In genomic region chr9:4559238-4560182, GRCh38 we compare ENCODE assay signal across 16 cellular contexts.
DNase-seq lines count a peak whose midpoint lies in the region; ATAC-seq and TF ChIP-seq lines count a peak whose summit lies in the region.
"Had no signal": no experiment of that assay in that cellular context is flagged by ENCODE, and none has a peak within 500 bp of the region (broad histone marks: within the 10 kb centered on the region; RNA-seq: fewer than 3 reads in every experiment).

No MANE protein-coding gene starts in this region.

- H3K4me1 Mint-ChIP-seq in endothelial cell (ENCODE audit: unreplicated experiment), result peaks cover 14% of the 10 kb centered on the region

- peaks cover 11 to 34% (median 22%) of the 10 kb centered on the region in 4 donors for H3K4me1 ChIP-seq in esophagus muscularis mucosa

- TF ChIP-seq CTCF in esophagus muscularis mucosa (IDR thresholded peaks at IDR 0.05) (no peak), endothelial cell (IDR thresholded peaks at IDR 0.05; ENCODE audit: unreplicated experiment) (no peak)

- H3K9me3 Mint-ChIP-seq in endothelial cell (ENCODE audit: unreplicated experiment), result no peaks in the 10 kb centered on the region
- H3K9me3 Mint-ChIP-seq: CD8-positive, alpha-beta T cell; neural progenitor cell had no signal

- no peaks in the 10 kb centered on the region for H3K9me3 ChIP-seq in esophagus muscularis mucosa

- TF ChIP-seq POLR2A in esophagus muscularis mucosa (IDR thresholded peaks at IDR 0.05; ENCODE audit: low read depth), result no peak

- no peak for DNase-seq in esophagus muscularis mucosa (ENCODE audit: extremely low spot score)
- DNase-seq in endothelial cell (ENCODE audit: low spot score), result no peak
- no peak for DNase-seq in SIG-M5 treated with dmso at 0.1 percent for 504 hours (lab: John Stamatoyannopoulos, UW; ENCODE audit: unreplicated experiment)
- DNase-seq in activated naive CD4-positive, alpha-beta T cell (lab: John Stamatoyannopoulos, UW), result no peak
- DNase-seq in NCI-H510A treated with DMSO at 0.1 percent for 48 hours (lab: John Stamatoyannopoulos, UW), result no peak
- DNase-seq: activated CD4-positive, CD25-positive, alpha-beta regulatory T cell treated with anti-CD3 and anti-CD28 coated beads, Interleukin-2, amount 50 U/mL, for 72 hours; activated effector memory CD4-positive, alpha-beta T cell treated with anti-CD3 and anti-CD28 coated beads, Interleukin-2, amount 50 U/mL, for 16 hours; caudate nucleus; CD8-positive, alpha-beta T cell; NCI-H2227 treated with DMSO at 0.1 percent for 48 hours; SHP77 treated with DMSO at 0.1 percent for 48 hours; stimulated activated CD4-positive, alpha-beta T cell treated with anti-CD3 and anti-CD28 coated beads, Interleukin-1b, Interleukin-23, amount 100 ng/mL, for 48 hours had no signal

- no peak overlapping the region for H3K4me3 Mint-ChIP-seq in endothelial cell (ENCODE audit: unreplicated experiment)
- H3K4me3 Mint-ChIP-seq: CD8-positive, alpha-beta T cell; neural progenitor cell had no signal

- H3K4me3 ChIP-seq in esophagus muscularis mucosa, result no peak overlapping the region
- H3K4me3 ChIP-seq: neural progenitor cell had no signal

- no peaks in the 10 kb centered on the region for H3K27me3 Mint-ChIP-seq in endothelial cell (ENCODE audit: unreplicated experiment)

- peaks cover 5% of the 10 kb centered on the region for H3K36me3 Mint-ChIP-seq in endothelial cell (ENCODE audit: low read depth, unreplicated experiment)
- H3K36me3 Mint-ChIP-seq: CD8-positive, alpha-beta T cell; neural progenitor cell had no signal

- no peaks in the 10 kb centered on the region for H3K36me3 ChIP-seq in esophagus muscularis mucosa
- H3K36me3 ChIP-seq: neural progenitor cell had no signal

- peak overlapping the region in 3 of 4 donors; percentile 11 to 67 (median 58) for H3K27ac ChIP-seq in esophagus muscularis mucosa (replicated peaks in 1 of 4)
- H3K27ac ChIP-seq: neural progenitor cell had no signal

- H3K27me3 ChIP-seq in esophagus muscularis mucosa, result no peaks in the 10 kb centered on the region
- H3K27me3 ChIP-seq: neural progenitor cell had no signal

- 50% methylated on average over 8 of the region's 8 CpGs for WGBS in esophagus muscularis mucosa

- no peak overlapping the region for H3K27ac Mint-ChIP-seq in endothelial cell (ENCODE audit: unreplicated experiment)
- H3K27ac Mint-ChIP-seq: CD8-positive, alpha-beta T cell; neural progenitor cell had no signal

- no peak for TF ChIP-seq EP300 in esophagus muscularis mucosa (IDR thresholded peaks at IDR 0.05)

- ATAC-seq in GM18858 (IDR thresholded peaks at IDR 0.05; ENCODE audit: unreplicated experiment) (peak; percentile 95), GM21447 (IDR thresholded peaks at IDR 0.05; ENCODE audit: unreplicated experiment) (peak; percentile 80), HG03066 (IDR thresholded peaks at IDR 0.05; ENCODE audit: low read depth, unreplicated experiment) (peak; percentile 88)
- ATAC-seq: CD8-positive, alpha-beta T cell had no signal

- intact Hi-C loops in esophagus muscularis mucosa (cut with DNase I), result no loop called here
